ENCODE assay signal across 27 cellular contexts in the genomic region with DNA sequence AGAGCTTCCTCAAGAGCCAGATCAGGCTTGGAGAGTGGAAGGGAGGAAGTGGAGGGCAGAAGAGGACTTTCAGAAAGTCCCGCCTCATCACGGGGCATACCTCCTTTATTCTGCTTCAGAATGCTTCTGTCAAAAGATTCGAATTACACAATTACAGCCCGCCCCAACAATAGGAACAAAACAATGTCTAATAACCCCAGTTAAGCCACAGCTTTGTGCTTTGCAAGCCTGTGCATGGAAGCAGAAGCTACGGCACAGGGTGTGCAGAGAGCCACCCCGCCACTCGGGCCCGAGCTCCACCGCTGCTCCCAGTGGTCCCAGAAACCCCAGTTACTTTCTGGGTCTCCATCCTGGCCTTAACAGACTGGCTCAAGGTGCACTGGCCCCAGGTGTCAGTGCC. TPM values are rescaled to one million over a fixed set of nuclear protein-coding genes. Genes with fewer than 3 reads are reported as not detected.
DNase-seq lines count a peak whose midpoint lies in the region; ATAC-seq and TF ChIP-seq lines count a peak whose summit lies in the region.
"Had no signal": no experiment of that assay in that cellular context is flagged by ENCODE, and none has a peak within 500 bp of the region (broad histone marks: within the 10 kb centered on the region; RNA-seq: fewer than 3 reads in every experiment).

No MANE protein-coding gene starts in this region.

- H3K27ac Mint-ChIP-seq in activated T-cell treated with anti-CD3 and anti-CD28 coated beads, Interleukin-2, amount 50 U/mL, for 24 hours: peak overlapping the region; percentile 14
- H3K27ac Mint-ChIP-seq in dendritic cell treated with granulocyte-macrophage colony-stimulating factor and Interleukin-4, amounts not matched to agents 40 ng/mL and 50 ng/mL, for 4 days: peak overlapping the region; percentile 69
- no peak overlapping the region for H3K27ac Mint-ChIP-seq in activated CD4-positive, alpha-beta memory T cell treated with anti-CD3 and anti-CD28 coated beads, Interleukin-2, amount 10 ng/mL, durations not matched to agents 7 days and 5 days
- H3K27ac Mint-ChIP-seq: activated naive CD4-positive, alpha-beta T cell treated with anti-CD3 and anti-CD28 coated beads, Interleukin-2, amount 10 ng/mL, durations not matched to agents 7 days and 5 days; CD8-positive, alpha-beta T cell; stimulated activated naive B cell treated with anti-CD40 and anti-IgM and Interleukin-4, amounts not matched to agents 10 μg/mL and 1 μg/mL and 100 μg/mL, for 72 hours had no signal

- H3K27ac ChIP-seq in upper lobe of left lung: no peak overlapping the region
- H3K27ac ChIP-seq: A549, brain microvascular endothelial cell, skin epidermis had no signal

- H3K27me3 ChIP-seq in upper lobe of left lung: no peaks in the 10 kb centered on the region
- H3K27me3 ChIP-seq: brain microvascular endothelial cell had no signal

- intact Hi-C loops in dendritic cell treated with granulocyte-macrophage colony-stimulating factor and Interleukin-4, amounts not matched to agents 40 ng/mL and 50 ng/mL, for 4 days (cut with micrococcal nuclease): no loop called here
- intact Hi-C loops in mucosa of descending colon (cut with DNase I, micrococcal nuclease): no loop called here

- no peaks in the 10 kb centered on the region for H3K9me3 Mint-ChIP-seq in activated T-cell treated with anti-CD3 and anti-CD28 coated beads, Interleukin-2, amount 50 U/mL, for 24 hours
- no peaks in the 10 kb centered on the region for H3K9me3 Mint-ChIP-seq in dendritic cell treated with granulocyte-macrophage colony-stimulating factor and Interleukin-4, amounts not matched to agents 40 ng/mL and 50 ng/mL, for 4 days
- no peaks in the 10 kb centered on the region for H3K9me3 Mint-ChIP-seq in activated CD4-positive, alpha-beta memory T cell treated with anti-CD3 and anti-CD28 coated beads, Interleukin-2, amount 10 ng/mL, durations not matched to agents 7 days and 5 days
- H3K9me3 Mint-ChIP-seq: activated naive CD4-positive, alpha-beta T cell treated with anti-CD3 and anti-CD28 coated beads, Interleukin-2, amount 10 ng/mL, durations not matched to agents 7 days and 5 days; CD8-positive, alpha-beta T cell; immature natural killer cell; stimulated activated naive B cell treated with anti-CD40 and anti-IgM and Interleukin-4, amounts not matched to agents 10 μg/mL and 1 μg/mL and 100 μg/mL, for 72 hours had no signal

- H3K36me3 ChIP-seq in mucosa of descending colon (ENCODE audit: low read depth): peaks cover 16% of the 10 kb centered on the region
- H3K36me3 ChIP-seq in upper lobe of left lung: peaks cover 13 to 96% (median 78%) of the 10 kb centered on the region in 4 donors

- H3K4me1 Mint-ChIP-seq in activated T-cell treated with anti-CD3 and anti-CD28 coated beads, Interleukin-2, amount 50 U/mL, for 24 hours (ENCODE audit: low read depth): no peaks in the 10 kb centered on the region
- H3K4me1 Mint-ChIP-seq in dendritic cell treated with granulocyte-macrophage colony-stimulating factor and Interleukin-4, amounts not matched to agents 40 ng/mL and 50 ng/mL, for 4 days (ENCODE audit: low read depth): peaks cover 30% of the 10 kb centered on the region
- no peaks in the 10 kb centered on the region for H3K4me1 Mint-ChIP-seq in activated CD4-positive, alpha-beta memory T cell treated with anti-CD3 and anti-CD28 coated beads, Interleukin-2, amount 10 ng/mL, durations not matched to agents 7 days and 5 days
- H3K4me1 Mint-ChIP-seq: activated naive CD4-positive, alpha-beta T cell treated with anti-CD3 and anti-CD28 coated beads, Interleukin-2, amount 10 ng/mL, durations not matched to agents 7 days and 5 days; immature natural killer cell; stimulated activated naive B cell treated with anti-CD40 and anti-IgM and Interleukin-4, amounts not matched to agents 10 μg/mL and 1 μg/mL and 100 μg/mL, for 72 hours had no signal

- no peaks in the 10 kb centered on the region for H3K27me3 Mint-ChIP-seq in activated T-cell treated with anti-CD3 and anti-CD28 coated beads, Interleukin-2, amount 50 U/mL, for 24 hours
- H3K27me3 Mint-ChIP-seq in dendritic cell treated with granulocyte-macrophage colony-stimulating factor and Interleukin-4, amounts not matched to agents 40 ng/mL and 50 ng/mL, for 4 days: no peaks in the 10 kb centered on the region
- H3K27me3 Mint-ChIP-seq in activated CD4-positive, alpha-beta memory T cell treated with anti-CD3 and anti-CD28 coated beads, Interleukin-2, amount 10 ng/mL, durations not matched to agents 7 days and 5 days: no peaks in the 10 kb centered on the region
- H3K27me3 Mint-ChIP-seq: activated naive CD4-positive, alpha-beta T cell treated with anti-CD3 and anti-CD28 coated beads, Interleukin-2, amount 10 ng/mL, durations not matched to agents 7 days and 5 days; stimulated activated naive B cell treated with anti-CD40 and anti-IgM and Interleukin-4, amounts not matched to agents 10 μg/mL and 1 μg/mL and 100 μg/mL, for 72 hours; T-helper 17 cell had no signal

- no peak for DNase-seq in activated T-cell treated with anti-CD3 and anti-CD28 coated beads, Interleukin-2, amount 50 U/mL, for 24 hours
- no peak for DNase-seq in activated T-cell treated with anti-CD3 and anti-CD28 coated beads, Interleukin-2, amount 50 U/mL, for 48 hours
- DNase-seq in mucosa of descending colon (no peak), upper lobe of left lung (peak; percentile 28 to 73), LoVo (ENCODE audit: low spot score) (no peak)
- DNase-seq in activated CD4-positive, alpha-beta memory T cell treated with anti-CD3 and anti-CD28 coated beads, Interleukin-2, amount 10 ng/mL, durations not matched to agents 7 days and 5 days: no peak
- DNase-seq: activated CD4-positive, alpha-beta T cell treated with anti-CD3 and anti-CD28 coated beads, Interleukin-2, amount 50 U/mL, for 4 hours; activated naive CD4-positive, alpha-beta T cell treated with anti-CD3 and anti-CD28 coated beads, Interleukin-2, amount 10 ng/mL, durations not matched to agents 7 days and 5 days; amniotic stem cell; brain microvascular endothelial cell; CD8-positive, alpha-beta T cell; DMS 273 treated with DMSO at 0.1 percent for 48 hours; hypothalamus; immature natural killer cell; left colon; NCI-H1105; NCI-H187 treated with DMSO at 0.1 percent for 48 hours; NCI-H2227 treated with DMSO at 0.1 percent for 48 hours; NCI-H526; stimulated activated naive B cell treated with anti-CD40 and anti-IgM and Interleukin-4, amounts not matched to agents 10 μg/mL and 1 μg/mL and 100 μg/mL, for 72 hours; T-helper 17 cell had no signal

- TF ChIP-seq CTCF in mucosa of descending colon (IDR thresholded peaks at IDR 0.05): no peak
- no peak for TF ChIP-seq CTCF in upper lobe of left lung (IDR thresholded peaks at IDR 0.05)

- CTCF ChIA-PET in activated CD4-positive, alpha-beta memory T cell treated with anti-CD3 and anti-CD28 coated beads, Interleukin-2, amount 10 ng/mL, durations not matched to agents 7 days and 5 days (lab: Charles Lee): no interaction called here

- H3K4me3 Mint-ChIP-seq in activated T-cell treated with anti-CD3 and anti-CD28 coated beads, Interleukin-2, amount 50 U/mL, for 24 hours: no peak overlapping the region
- H3K4me3 Mint-ChIP-seq in dendritic cell treated with granulocyte-macrophage colony-stimulating factor and Interleukin-4, amounts not matched to agents 40 ng/mL and 50 ng/mL, for 4 days: peak overlapping the region; percentile 31
- no peak overlapping the region for H3K4me3 Mint-ChIP-seq in activated CD4-positive, alpha-beta memory T cell treated with anti-CD3 and anti-CD28 coated beads, Interleukin-2, amount 10 ng/mL, durations not matched to agents 7 days and 5 days
- H3K4me3 Mint-ChIP-seq: activated naive CD4-positive, alpha-beta T cell treated with anti-CD3 and anti-CD28 coated beads, Interleukin-2, amount 10 ng/mL, durations not matched to agents 7 days and 5 days; CD8-positive, alpha-beta T cell; immature natural killer cell; stimulated activated naive B cell treated with anti-CD40 and anti-IgM and Interleukin-4, amounts not matched to agents 10 μg/mL and 1 μg/mL and 100 μg/mL, for 72 hours; T-helper 17 cell had no signal

- peak; percentile 15 for ATAC-seq in mucosa of descending colon
- peak; percentile 54 to 58 for ATAC-seq in upper lobe of left lung (ENCODE audit: low FRiP score in 2 of 2)
- ATAC-seq in GM18498 (IDR thresholded peaks at IDR 0.05; ENCODE audit: unreplicated experiment): no peak
- ATAC-seq: activated CD4-positive, CD25-positive, alpha-beta regulatory T cell treated with anti-CD3 and anti-CD28 coated beads, Interleukin-2, amount 50 U/mL, for 24 hours; CD8-positive, alpha-beta T cell; left colon; SK-N-SH treated with all-trans-retinoic acid at 6 μM for 48 hours; stimulated activated naive B cell treated with anti-CD40 and anti-IgM and Interleukin-4, amounts not matched to agents 10 μg/mL and 1 μg/mL and 100 μg/mL, for 72 hours; T-helper 17 cell had no signal

- H3K9me3 ChIP-seq in mucosa of descending colon (no peaks in the 10 kb centered on the region), upper lobe of left lung (no peaks in the 10 kb centered on the region)
- H3K9me3 ChIP-seq: A549 had no signal

- no peak for TF ChIP-seq EP300 in upper lobe of left lung (IDR thresholded peaks at IDR 0.05)

- WGBS in upper lobe of left lung, 2 donors: 68% methylated on average over 7 to 9 of the region's 9 CpGs

- no peaks in the 10 kb centered on the region for H3K4me1 ChIP-seq in mucosa of descending colon (ENCODE audit: low read depth)
- peaks cover 0 to 10% (median 0%) of the 10 kb centered on the region in 4 donors for H3K4me1 ChIP-seq in upper lobe of left lung
- H3K4me1 ChIP-seq: A549 had no signal

- H3K36me3 Mint-ChIP-seq in activated T-cell treated with anti-CD3 and anti-CD28 coated beads, Interleukin-2, amount 50 U/mL, for 24 hours (ENCODE audit: low read depth): peaks cover 85% of the 10 kb centered on the region
- H3K36me3 Mint-ChIP-seq in dendritic cell treated with granulocyte-macrophage colony-stimulating factor and Interleukin-4, amounts not matched to agents 40 ng/mL and 50 ng/mL, for 4 days (ENCODE audit: low read depth): peaks cover 95% of the 10 kb centered on the region
- H3K36me3 Mint-ChIP-seq in activated CD4-positive, alpha-beta memory T cell treated with anti-CD3 and anti-CD28 coated beads, Interleukin-2, amount 10 ng/mL, durations not matched to agents 7 days and 5 days (ENCODE audit: low read depth): peaks cover 41% of the 10 kb centered on the region

- POLR2A ChIA-PET in activated CD4-positive, alpha-beta memory T cell treated with anti-CD3 and anti-CD28 coated beads, Interleukin-2, amount 10 ng/mL, durations not matched to agents 7 days and 5 days (lab: Charles Lee): interaction anchor here (0.9 to 21.4 kb wide), 2 partner anchors 12 to 19 kb away, joined by 3 to 378 read pairs; partner anchors contain the start of gene HNRNPH1

- TF ChIP-seq POLR2A in upper lobe of left lung (IDR thresholded peaks at IDR 0.05): peak in 1 of 4 donors; percentile 14

- H3K4me3 ChIP-seq in mucosa of descending colon (no peak overlapping the region), upper lobe of left lung (no peak overlapping the region)
- H3K4me3 ChIP-seq: A549, skin epidermis had no signal

RNA-seq across cellular contexts. Expression of gene HNRNPH1, which starts 23.5 kb away (rescaled TPM):
- 100 to 1,000 TPM; 453 to 475 (median 473) TPM for total RNA-seq in mucosa of descending colon
- total RNA-seq in upper lobe of left lung: 1,000 to 10,000 TPM in 1 of 6 donors, 100 to 1,000 TPM in 5; 366 to 1,930 (median 429) TPM
- total RNA-seq in activated CD4-positive, alpha-beta memory T cell treated with anti-CD3 and anti-CD28 coated beads, Interleukin-2, amount 10 ng/mL, durations not matched to agents 7 days and 5 days: 100 to 1,000 TPM; 675 to 699 TPM

RNA-seq across cellular contexts. Expression of gene RUFY1, which starts 49.6 kb away (rescaled TPM):
- total RNA-seq in mucosa of descending colon: 10 to 100 TPM; 34.2 to 55.5 (median 45.0) TPM
- 100 to 1,000 TPM in 2 of 6 donors, 10 to 100 TPM in 4; 42.3 to 128 (median 74.7) TPM for total RNA-seq in upper lobe of left lung
- 10 to 100 TPM; 36.1 to 39.1 TPM for total RNA-seq in activated CD4-positive, alpha-beta memory T cell treated with anti-CD3 and anti-CD28 coated beads, Interleukin-2, amount 10 ng/mL, durations not matched to agents 7 days and 5 days

Comparison
In these comparisons a context has a peak if more than half of its experiments do, and no peak if none do; other contexts are left out.
1. DNase-seq: peak in upper lobe of left lung (2 of 2); none in activated T-cell treated with anti-CD3 and anti-CD28 coated beads, Interleukin-2, amount 50 U/mL, for 24 hours (single experiment), activated T-cell treated with anti-CD3 and anti-CD28 coated beads, Interleukin-2, amount 50 U/mL, for 48 hours (0 of 2), mucosa of descending colon (0 of 3), activated CD4-positive, alpha-beta memory T cell treated with anti-CD3 and anti-CD28 coated beads, Interleukin-2, amount 10 ng/mL, durations not matched to agents 7 days and 5 days (single experiment) and LoVo (single experiment).